14 cellular contexts compared by ENCODE assay signal in genomic region chr9:124007157-124007460, GRCh38. TPM values are rescaled to one million over a fixed set of nuclear protein-coding genes. Genes with fewer than 3 reads are reported as not detected.
"Had no signal": no experiment of that assay in that cellular context is flagged by ENCODE, and none has a peak within 500 bp of the region (broad histone marks: within the 10 kb centered on the region; RNA-seq: fewer than 3 reads in every experiment).

No MANE protein-coding gene starts in this region.

- H3K36me3 Mint-ChIP-seq: activated naive CD4-positive, alpha-beta T cell treated with anti-CD3 and anti-CD28 coated beads, Interleukin-2, amount 50 U/mL, for 24 hours had no signal

- H3K9me3 Mint-ChIP-seq: activated naive CD4-positive, alpha-beta T cell treated with anti-CD3 and anti-CD28 coated beads, Interleukin-2, amount 50 U/mL, for 24 hours had no signal

- H3K36me3 ChIP-seq: thyroid gland, uterus had no signal

- ATAC-seq: activated CD4-positive, CD25-positive, alpha-beta regulatory T cell treated with anti-CD3 and anti-CD28 coated beads, Interleukin-2, amount 50 U/mL, for 24 hours; T-helper 17 cell had no signal

- DNase-seq: activated CD4-positive, alpha-beta T cell treated with anti-CD3 and anti-CD28 coated beads, Interleukin-2, amount 50 U/mL, for 4 hours; activated effector memory CD4-positive, alpha-beta T cell treated with Interleukin-2 at 50 U/mL for 16 hours; activated T-cell treated with anti-CD3 and anti-CD28 coated beads, Interleukin-2, amount 50 U/mL, for 1 hour; effector CD4-positive, alpha-beta T cell; small intestine; T-helper 17 cell; thyroid gland; uterus had no signal

- FAIRE-seq: frontal cortex, small intestine, TTC549 had no signal

- H3K4me3 ChIP-seq: thyroid gland, uterus had no signal

- H3K27ac Mint-ChIP-seq: T-helper 17 cell had no signal

- H3K27ac ChIP-seq: thyroid gland, uterus had no signal

- H3K9me3 ChIP-seq: thyroid gland, uterus had no signal

RNA-seq across cellular contexts. Expression of gene LHX2, which starts 4.5 kb away (rescaled TPM):
- total RNA-seq: fibroblast of lung, kidney epithelial cell, T-helper 17 cell, thyroid gland had no signal
- polyA plus RNA-seq: fibroblast of lung, small intestine had no signal
